25 cellular contexts compared by ENCODE assay signal in the genomic region with DNA sequence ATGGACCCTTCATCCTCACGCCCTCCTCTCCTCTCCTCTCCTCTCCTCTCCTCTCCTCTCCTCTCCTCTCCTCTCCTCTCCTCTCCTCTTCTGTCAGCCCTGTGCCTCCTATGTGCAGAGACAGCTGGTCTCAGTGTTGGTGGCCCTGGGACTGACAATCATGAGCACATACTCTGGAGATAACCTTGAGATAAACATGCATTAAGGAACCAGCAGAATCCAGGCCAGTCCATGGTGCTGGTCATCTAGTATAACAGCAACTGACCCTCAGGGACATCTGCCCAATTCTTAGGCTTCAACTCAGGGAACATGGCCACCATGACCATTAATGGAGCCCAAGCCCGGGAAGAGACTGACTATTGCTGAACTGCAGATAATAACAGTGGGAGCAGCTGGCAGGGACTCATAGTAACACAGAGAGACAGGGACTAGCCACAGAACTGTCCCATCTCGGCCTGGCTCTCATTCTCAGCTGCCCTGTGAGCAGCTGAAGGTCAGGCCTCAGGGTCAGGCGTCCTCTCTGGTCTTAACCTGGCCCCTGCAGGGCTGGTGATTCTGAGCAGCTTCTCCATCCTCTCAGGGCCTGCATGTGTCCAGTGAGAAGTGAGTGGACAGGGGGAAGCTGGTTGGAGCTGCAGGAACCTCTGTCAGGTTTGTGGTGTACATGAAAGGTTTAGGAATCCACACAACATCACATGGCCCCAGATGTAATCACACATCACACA. TPM values are rescaled to one million over a fixed set of nuclear protein-coding genes. Genes with fewer than 3 reads are reported as not detected.
"Had no signal": no experiment of that assay in that cellular context is flagged by ENCODE, and none has a peak within 500 bp of the region (broad histone marks: within the 10 kb centered on the region; RNA-seq: fewer than 3 reads in every experiment).

No MANE protein-coding gene starts in this region.

- H3K27me3 ChIP-seq: ascending aorta, body of pancreas had no signal

- DNase-seq: activated CD4-positive, alpha-beta T cell treated with anti-CD3 and anti-CD28 coated beads for 1 hour; activated CD4-positive, alpha-beta T cell treated with anti-CD3 and anti-CD28 coated beads, Interleukin-2, amount 10 ng/mL, durations not matched to agents 24 days and 14 days; activated CD4-positive, alpha-beta T cell treated with anti-CD3 and anti-CD28 coated beads, Interleukin-2, amount 50 U/mL, for 48 hours; activated CD8-positive, alpha-beta memory T cell treated with anti-CD3 and anti-CD28 coated beads, Interleukin-2, amount 10 ng/mL, durations not matched to agents 7 days and 5 days; activated naive CD8-positive, alpha-beta T cell treated with anti-CD3 and anti-CD28 coated beads, Interleukin-2, amount 50 U/mL, for 24 hours; activated T-cell treated with anti-CD3 and anti-CD28 coated beads, Interleukin-2, amount 50 U/mL, for 4 hours; amniotic stem cell; body of pancreas; NCI-H1105; NCI-H1436 treated with DMSO at 0.1 percent for 48 hours; NCI-H187; NCI-H2081; NCI-H446; NCI-H524; PC-9; SHP77 treated with DMSO at 0.1 percent for 48 hours; T-helper 17 cell; T-helper 9 cell had no signal

- H2AFZ ChIP-seq: PC-9 had no signal

- H3K4me3 ChIP-seq: ascending aorta, body of pancreas, PC-9 had no signal

- H3K27ac ChIP-seq: ascending aorta, body of pancreas, KMS-11, PC-9 had no signal

- H3K9ac ChIP-seq: KMS-11 had no signal

- H3K4me1 ChIP-seq: ascending aorta had no signal

- H3K9me3 ChIP-seq: ascending aorta, body of pancreas had no signal

- ATAC-seq: activated CD8-positive, alpha-beta memory T cell treated with anti-CD3 and anti-CD28 coated beads, Interleukin-2, amount 10 ng/mL, durations not matched to agents 7 days and 5 days; activated naive CD4-positive, alpha-beta T cell treated with anti-CD3 and anti-CD28 coated beads, Interleukin-2, amount 50 U/mL, for 72 hours; activated naive CD8-positive, alpha-beta T cell treated with anti-CD3 and anti-CD28 coated beads, Interleukin-2, amount 50 U/mL, for 24 hours; activated T-cell treated with anti-CD3 and anti-CD28 coated beads, Interleukin-2, amount 50 U/mL, for 4 hours; activated T-helper 17 cell treated with anti-CD3 and anti-CD28 coated beads, Interleukin-2, amount 50 U/mL, for 72 hours; body of pancreas; T-helper 17 cell; WTC11 had no signal

- H3K4me2 ChIP-seq: KMS-11, PC-9 had no signal

- H3K36me3 ChIP-seq: ascending aorta had no signal

RNA-seq across cellular contexts. Expression of gene GGTLC2, which starts 45.4 kb away (rescaled TPM):
- total RNA-seq: activated CD4-positive, alpha-beta T cell treated with anti-CD3 and anti-CD28 coated beads, Interleukin-2, amount 10 ng/mL, durations not matched to agents 24 days and 14 days; activated CD8-positive, alpha-beta memory T cell treated with anti-CD3 and anti-CD28 coated beads, Interleukin-2, amount 10 ng/mL, durations not matched to agents 7 days and 5 days; activated naive CD4-positive, alpha-beta T cell treated with anti-CD3 and anti-CD28 coated beads, Interleukin-2, amount 50 U/mL, for 72 hours; activated T-cell treated with anti-CD3 and anti-CD28 coated beads, Interleukin-2, amount 50 U/mL, for 4 hours; activated T-helper 17 cell treated with anti-CD3 and anti-CD28 coated beads, Interleukin-2, amount 50 U/mL, for 72 hours; ascending aorta; body of pancreas; MCF 10A; PC-9; T-helper 17 cell; WTC11 had no signal
- polyA plus RNA-seq: IgD-negative memory B cell had no signal
